ENCODE assay signal across 10 cellular contexts in genomic region chr4:2977116-2978097, GRCh38. TPM values are rescaled to one million over a fixed set of nuclear protein-coding genes. Genes with fewer than 3 reads are reported as not detected.
DNase-seq lines count a peak whose midpoint lies in the region; ATAC-seq, FAIRE-seq and TF ChIP-seq lines count a peak whose summit lies in the region.
"Had no signal": no experiment of that assay in that cellular context is flagged by ENCODE, and none has a peak within 500 bp of the region (broad histone marks: within the 10 kb centered on the region; RNA-seq: fewer than 3 reads in every experiment).

No MANE protein-coding gene starts in this region.

- H3K9ac ChIP-seq in HepG2 (ENCODE audit: insufficient read depth, low read depth, low read length), result peak overlapping the region; percentile 38
- no peak overlapping the region for H3K9ac ChIP-seq in adipocyte (ENCODE audit: low read length)

- intact Hi-C loops in HepG2 (cut with micrococcal nuclease; ENCODE audit: unreplicated experiment) (loop anchor here (1.0 kb wide), 1 partner anchor 60 kb away; no protein-coding TSS in a partner anchor), right lobe of liver (cut with DNase I) (loop anchor here in 1 of 2 donors (10.0 kb wide), 1 partner anchor 57 kb away; no protein-coding TSS in a partner anchor), natural killer cell (cut with micrococcal nuclease) (loop anchor here (1.0 kb wide), 1 partner anchor 60 kb away; no protein-coding TSS in a partner anchor)

- H3K4me2 ChIP-seq in HepG2 (ENCODE audit: low read depth, low read length), result peak overlapping the region; percentile 71

- H3K36me3 ChIP-seq in HepG2 (replicated peaks in 1 of 2; ENCODE audit: control insufficient read depth in 1 of 2, insufficient read depth in 2 of 2, low read length in 2 of 2), result no peaks in the 10 kb centered on the region
- H3K36me3 ChIP-seq in right lobe of liver, result no peaks in the 10 kb centered on the region
- H3K36me3 ChIP-seq in adipocyte (ENCODE audit: control insufficient read depth, insufficient read depth, low read length, severe bottlenecking), result no peaks in the 10 kb centered on the region
- H3K36me3 ChIP-seq: gastrocnemius medialis had no signal

- no peaks in the 10 kb centered on the region for H3K9me3 ChIP-seq in HepG2 (ENCODE audit: low read length)
- no peaks in the 10 kb centered on the region for H3K9me3 ChIP-seq in right lobe of liver
- H3K9me3 ChIP-seq in adipocyte (ENCODE audit: control insufficient read depth, low read length), result peaks cover 7% of the 10 kb centered on the region

- TF ChIP-seq EP300 in HepG2 (IDR thresholded peaks at IDR 0.05; ENCODE audit: low read depth in 2 of 2, low read length in 2 of 2) (no peak), HepG2 (CRISPR knock-in tag; IDR thresholded peaks at IDR 0.05; ENCODE audit: borderline replicate concordance) (no peak)

- DNase-seq in HepG2 (ENCODE audit: low spot score) (peak; percentile 23), right lobe of liver (no peak), adipocyte (ENCODE audit: low read depth) (peak; percentile 40), iPS-NIHi7 (ENCODE audit: extremely low spot score) (peak; percentile 19), natural killer cell (no peak), T-helper 1 cell (no peak)
- DNase-seq in stimulated activated CD4-positive, alpha-beta T cell treated with anti-CD3 and anti-CD28 coated beads, Interleukin-4, amount 100 ng/mL, for 24 hours, result no peak
- DNase-seq: gastrocnemius medialis had no signal

- H3K27ac ChIP-seq in HepG2 (ENCODE audit: extremely low read length, insufficient read depth, low read length), result no peak overlapping the region
- H3K27ac ChIP-seq in right lobe of liver, result no peak overlapping the region
- H3K27ac ChIP-seq: gastrocnemius medialis had no signal

- H4K20me1 ChIP-seq in HepG2 (ENCODE audit: insufficient read depth, low read length), result no peaks in the 10 kb centered on the region

- no peak for TF ChIP-seq POLR2A in HepG2 (IDR thresholded peaks at IDR 0.05; ENCODE audit: insufficient read depth in 1 of 2, low read depth in 2 of 2, low read length in 2 of 2)
- no peak for TF ChIP-seq POLR2A in right lobe of liver (IDR thresholded peaks at IDR 0.05)

- no TSS peak for BruUV-seq in HepG2 (replicated peaks; lab: Mats Ljungman, UMichigan)

- H2AFZ ChIP-seq in HepG2 (ENCODE audit: low read length), result peak overlapping the region; percentile 70

- H3K4me1 Mint-ChIP-seq in natural killer cell, result peaks cover 5 to 6% of the 10 kb centered on the region in 2 donors

- H3K27me3 ChIP-seq in HepG2 (ENCODE audit: control insufficient read depth in 1 of 2, insufficient read depth in 2 of 2, low read length in 2 of 2), result peaks cover 0 to 29% of the 10 kb centered on the region in 2 experiments; a peak in 3 of 5 replicates
- no peaks in the 10 kb centered on the region for H3K27me3 ChIP-seq in right lobe of liver
- no peaks in the 10 kb centered on the region for H3K27me3 ChIP-seq in adipocyte (replicated peaks; ENCODE audit: control insufficient read depth, insufficient read depth, low read length)
- H3K27me3 ChIP-seq: gastrocnemius medialis had no signal

- in situ Hi-C loops in HepG2 (cut with HindIII; ENCODE audit: extremely low pct_ligation_motif_present, low pct_unique_long_range_greater_than_20kb), result no loop called here

- no peak for TF ChIP-seq CTCF in HepG2 (CRISPR knock-in tag; IDR thresholded peaks at IDR 0.05)
- no peak for TF ChIP-seq CTCF in right lobe of liver (IDR thresholded peaks at IDR 0.05)
- TF ChIP-seq CTCF in natural killer cell (IDR thresholded peaks at IDR 0.05), result no peak

- peaks cover 20% of the 10 kb centered on the region for H3K4me1 ChIP-seq in HepG2 (ENCODE audit: insufficient read depth, low read length)
- no peaks in the 10 kb centered on the region for H3K4me1 ChIP-seq in right lobe of liver
- H3K4me1 ChIP-seq in adipocyte (ENCODE audit: control insufficient read depth, insufficient read depth, low read length), result peaks cover 6% of the 10 kb centered on the region
- H3K4me1 ChIP-seq: gastrocnemius medialis had no signal

- no peak for TF ChIP-seq RAD21 in HepG2 (CRISPR knock-in tag; IDR thresholded peaks at IDR 0.05)

- no peaks in the 10 kb centered on the region for H3K36me3 Mint-ChIP-seq in natural killer cell

- ATAC-seq in HepG2 (peak; percentile 60), right lobe of liver (no peak), natural killer cell (no peak), GM21526 (IDR thresholded peaks at IDR 0.05; ENCODE audit: low FRiP score, unreplicated experiment) (no peak)
- ATAC-seq: gastrocnemius medialis had no signal

- POLR2A ChIA-PET in HepG2 (lab: Yijun Ruan, JAX), result interaction anchor here (0.6 to 2.2 kb wide), 2 partner anchors 14 to 250 kb away, joined by 4 to 16 read pairs; partner anchors contain the start of genes GRK4 and NOP14

- H3K9me3 Mint-ChIP-seq in natural killer cell, result no peaks in the 10 kb centered on the region
- H3K9me3 Mint-ChIP-seq: stimulated activated naive CD8-positive, alpha-beta T cell treated with anti-CD3 and anti-CD28 coated beads, Interleukin-15, amount 100 ng/mL, for 72 hours had no signal

- no peak overlapping the region for H3K4me3 Mint-ChIP-seq in natural killer cell
- H3K4me3 Mint-ChIP-seq: stimulated activated naive CD8-positive, alpha-beta T cell treated with anti-CD3 and anti-CD28 coated beads, Interleukin-15, amount 100 ng/mL, for 72 hours had no signal

- H3K79me2 ChIP-seq in HepG2 (ENCODE audit: insufficient read depth, low read length), result no peaks in the 10 kb centered on the region

- H3K4me3 ChIP-seq in HepG2 (replicated peaks in 1 of 3; ENCODE audit: insufficient read depth in 1 of 3, low read depth in 2 of 3, low read length in 3 of 3), result peak overlapping the region in 2 of 3 experiments; percentile 19 to 35; a peak in 2 of 6 replicates
- H3K4me3 ChIP-seq in right lobe of liver, result no peak overlapping the region
- no peak overlapping the region for H3K4me3 ChIP-seq in adipocyte (ENCODE audit: low read length)
- H3K4me3 ChIP-seq: gastrocnemius medialis had no signal

- CTCF ChIA-PET in HepG2 (lab: Yijun Ruan, JAX; ENCODE audit: low intra/inter-chr PET ratio, low total read pairs), result interaction anchor here (2.2 kb wide), 1 partner anchor 60 kb away, joined by 14 read pairs; no protein-coding TSS in a partner anchor

- FAIRE-seq in HepG2 (lab: Jason Lieb, UNC), result peak; percentile 12

- no peaks in the 10 kb centered on the region for H3K27me3 Mint-ChIP-seq in natural killer cell (ENCODE audit: low read depth in 2 of 2)
- H3K27me3 Mint-ChIP-seq: stimulated activated naive CD8-positive, alpha-beta T cell treated with anti-CD3 and anti-CD28 coated beads, Interleukin-15, amount 100 ng/mL, for 72 hours had no signal

- no peak overlapping the region for H3K27ac Mint-ChIP-seq in natural killer cell
- H3K27ac Mint-ChIP-seq: stimulated activated naive CD8-positive, alpha-beta T cell treated with anti-CD3 and anti-CD28 coated beads, Interleukin-15, amount 100 ng/mL, for 72 hours had no signal

- WGBS in HepG2 (ENCODE audit: low lambda C conversion rate), result 4% methylated on average over 15 of the region's 15 CpGs
- WGBS in right lobe of liver (ENCODE audit: insufficient coverage, low coverage, low lambda C conversion rate, missing lambda C conversion rate), result 82% methylated on average over 14 of the region's 15 CpGs

RNA-seq across cellular contexts. Expression of gene GRK4, which starts 14.0 kb away (rescaled TPM):
- 2.0 and 2.5 TPM in 2 replicates for total RNA-seq in HepG2 (2016; rRNA removed; fragmentation: Illumina TruSeq; extraction: Trizol)
- total RNA-seq in HepG2 (2016; cell fraction: cytosol; rRNA removed; fragmentation: Illumina TruSeq; extraction: Trizol; ENCODE audit: low read depth), result 1.9 and 2.1 TPM in 2 replicates
- 2.5 and 3.1 TPM in 2 replicates for total RNA-seq in HepG2 (2016; cell fraction: insoluble cytoplasmic fraction; rRNA removed; fragmentation: Illumina TruSeq; extraction: Trizol)
- 4.7 and 4.9 TPM in 2 replicates for total RNA-seq in HepG2 (2016; cell fraction: membrane; rRNA removed; fragmentation: Illumina TruSeq; extraction: Trizol)
- 1.2 and 1.4 TPM in 2 replicates for total RNA-seq in HepG2 (2016; cell fraction: nucleus; rRNA removed; fragmentation: Illumina TruSeq; extraction: Trizol)
- 1.6 and 1.8 TPM in 2 replicates for polyA plus RNA-seq in HepG2 (2011; rRNA removed)
- 1.2 TPM in 2 replicates for polyA plus RNA-seq in HepG2 (2011; cell fraction: cytosol; rRNA removed)
- polyA plus RNA-seq in HepG2 (2011; cell fraction: nucleus; rRNA removed), result 1.2 and 1.3 TPM in 2 replicates
- polyA plus RNA-seq in HepG2 (2012), result 1.5 and 1.7 TPM in 2 replicates
- polyA plus RNA-seq in HepG2 (2016; cell fraction: cytosol; fragmentation: Illumina TruSeq; extraction: Trizol; ENCODE audit: low read depth), result 2.8 TPM in 2 replicates
- polyA plus RNA-seq in HepG2 (2016; cell fraction: insoluble cytoplasmic fraction; fragmentation: Illumina TruSeq; extraction: Trizol; ENCODE audit: low read depth), result 3.0 TPM in 2 replicates
- 4.7 TPM in 2 replicates for polyA plus RNA-seq in HepG2 (2016; cell fraction: membrane; fragmentation: Illumina TruSeq; extraction: Trizol; ENCODE audit: low read depth)
- polyA plus RNA-seq in HepG2 (2016; cell fraction: nucleus; fragmentation: Illumina TruSeq; extraction: Trizol; ENCODE audit: insufficient read depth, low read depth), result 2.1 and 2.8 TPM in 2 replicates
- 2.6 and 2.7 TPM in 2 replicates for polyA minus RNA-seq in HepG2 (2011; rRNA and poly(A)+ RNA removed; ENCODE audit: low replicate concordance)
- 0.88 and 1.4 TPM in 2 replicates for polyA minus RNA-seq in HepG2 (2011; cell fraction: cytosol; rRNA and poly(A)+ RNA removed)
- 1.4 and 3.2 TPM in 2 replicates for polyA minus RNA-seq in HepG2 (2011; cell fraction: nucleus; rRNA and poly(A)+ RNA removed)
- 1 to 10 TPM; 1.0 to 4.3 (median 2.8) TPM for total RNA-seq in right lobe of liver
- 1 to 10 TPM; 2.0 to 6.4 (median 5.1) TPM for total RNA-seq in natural killer cell

RNA-seq across cellular contexts. Expression of gene NOP14, which starts 14.2 kb away (rescaled TPM):
- total RNA-seq in HepG2 (2016; rRNA removed; fragmentation: Illumina TruSeq; extraction: Trizol), result 47.9 and 63.4 TPM in 2 replicates
- total RNA-seq in HepG2 (2016; cell fraction: cytosol; rRNA removed; fragmentation: Illumina TruSeq; extraction: Trizol; ENCODE audit: low read depth), result 11.5 and 13.9 TPM in 2 replicates
- 48.3 and 54.0 TPM in 2 replicates for total RNA-seq in HepG2 (2016; cell fraction: insoluble cytoplasmic fraction; rRNA removed; fragmentation: Illumina TruSeq; extraction: Trizol)
- 23.0 and 27.1 TPM in 2 replicates for total RNA-seq in HepG2 (2016; cell fraction: membrane; rRNA removed; fragmentation: Illumina TruSeq; extraction: Trizol)
- 25.4 and 26.5 TPM in 2 replicates for total RNA-seq in HepG2 (2016; cell fraction: nucleus; rRNA removed; fragmentation: Illumina TruSeq; extraction: Trizol)
- polyA plus RNA-seq in HepG2 (2011; rRNA removed), result 6.8 and 6.9 TPM in 2 replicates
- 4.8 and 5.2 TPM in 2 replicates for polyA plus RNA-seq in HepG2 (2011; cell fraction: cytosol; rRNA removed)
- polyA plus RNA-seq in HepG2 (2011; cell fraction: nucleus; rRNA removed), result 8.6 and 9.1 TPM in 2 replicates
- polyA plus RNA-seq in HepG2 (2012), result 23.7 and 25.5 TPM in 2 replicates
- polyA plus RNA-seq in HepG2 (2016; cell fraction: cytosol; fragmentation: Illumina TruSeq; extraction: Trizol; ENCODE audit: low read depth), result 5.0 and 6.7 TPM in 2 replicates
- polyA plus RNA-seq in HepG2 (2016; cell fraction: insoluble cytoplasmic fraction; fragmentation: Illumina TruSeq; extraction: Trizol; ENCODE audit: low read depth), result 48.2 and 58.0 TPM in 2 replicates
- 12.7 and 14.5 TPM in 2 replicates for polyA plus RNA-seq in HepG2 (2016; cell fraction: membrane; fragmentation: Illumina TruSeq; extraction: Trizol; ENCODE audit: low read depth)
- polyA plus RNA-seq in HepG2 (2016; cell fraction: nucleus; fragmentation: Illumina TruSeq; extraction: Trizol; ENCODE audit: insufficient read depth, low read depth), result 36.4 and 41.5 TPM in 2 replicates
- 7.1 and 9.6 TPM in 2 replicates for polyA minus RNA-seq in HepG2 (2011; rRNA and poly(A)+ RNA removed; ENCODE audit: low replicate concordance)
- polyA minus RNA-seq in HepG2 (2011; cell fraction: cytosol; rRNA and poly(A)+ RNA removed), result 10.4 and 14.8 TPM in 2 replicates
- 10.0 and 12.2 TPM in 2 replicates for polyA minus RNA-seq in HepG2 (2011; cell fraction: nucleus; rRNA and poly(A)+ RNA removed)
- 10 to 100 TPM; 16.1 to 24.7 (median 19.5) TPM for total RNA-seq in right lobe of liver
- total RNA-seq in natural killer cell, result 10 to 100 TPM; 20.9 to 25.0 (median 21.1) TPM

Comparison
In these comparisons a context has a peak if more than half of its experiments do, and no peak if none do; other contexts are left out.
1. DNase-seq: peak in HepG2 (single experiment), adipocyte (single experiment) and iPS-NIHi7 (single experiment); none in right lobe of liver (0 of 3), natural killer cell (single experiment), stimulated activated CD4-positive, alpha-beta T cell treated with anti-CD3 and anti-CD28 coated beads, Interleukin-4, amount 100 ng/mL, for 24 hours (single experiment) and T-helper 1 cell (0 of 5).
2. H3K4me3 ChIP-seq: peak in HepG2 (2 of 3); none in right lobe of liver (0 of 3) and adipocyte (single experiment).